17 cellular contexts compared by ENCODE assay signal in genomic region chr5:143198332-143198731, GRCh38.
"Had no signal": no experiment of that assay in that cellular context is flagged by ENCODE, and none has a peak within 500 bp of the region (broad histone marks: within the 10 kb centered on the region; RNA-seq: fewer than 3 reads in every experiment).

No MANE protein-coding gene starts in this region.

- DNase-seq: cortex of kidney; effector memory CD8-positive, alpha-beta T cell; heart right ventricle; hypothalamus; kidney glomerular epithelial cell; naive thymus-derived CD4-positive, alpha-beta T cell; stimulated activated CD4-positive, alpha-beta T cell treated with anti-CD3 and anti-CD28 coated beads, Interleukin-2, amount 100 ng/mL, for 24 hours; stimulated activated CD4-positive, alpha-beta T cell treated with anti-CD3 and anti-CD28 coated beads, Interleukin-4, amount 100 ng/mL, for 4 hours; stimulated activated naive B cell treated with anti-CD40 and anti-IgM and Interleukin-4, amounts not matched to agents 10 μg/mL and 1 μg/mL and 100 μg/mL, for 72 hours; stimulated activated naive CD8-positive, alpha-beta T cell treated with anti-CD3 and anti-CD28 coated beads, Interleukin-15, amount 100 ng/mL, for 72 hours; testis; upper lobe of right lung had no signal

- H3K27ac Mint-ChIP-seq: effector memory CD8-positive, alpha-beta T cell; naive thymus-derived CD4-positive, alpha-beta T cell; stimulated activated naive B cell treated with anti-CD40 and anti-IgM and Interleukin-4, amounts not matched to agents 10 μg/mL and 1 μg/mL and 100 μg/mL, for 72 hours; stimulated activated naive CD8-positive, alpha-beta T cell treated with anti-CD3 and anti-CD28 coated beads, Interleukin-15, amount 100 ng/mL, for 72 hours had no signal

- H3K27me3 ChIP-seq: esophagus muscularis mucosa, heart right ventricle, right atrium auricular region, testis, tibial nerve, upper lobe of right lung, vagina had no signal

- H3K9me3 Mint-ChIP-seq: effector memory CD8-positive, alpha-beta T cell had no signal

- ATAC-seq: effector memory CD8-positive, alpha-beta T cell; heart right ventricle; naive thymus-derived CD4-positive, alpha-beta T cell; stimulated activated naive B cell treated with anti-CD40 and anti-IgM and Interleukin-4, amounts not matched to agents 10 μg/mL and 1 μg/mL and 100 μg/mL, for 72 hours; stimulated activated naive CD8-positive, alpha-beta T cell treated with anti-CD3 and anti-CD28 coated beads, Interleukin-15, amount 100 ng/mL, for 72 hours; upper lobe of right lung had no signal

- H3K4me3 ChIP-seq: esophagus muscularis mucosa, heart right ventricle, right atrium auricular region, testis, tibial nerve, upper lobe of right lung, vagina had no signal

- H3K27ac ChIP-seq: esophagus muscularis mucosa, heart right ventricle, right atrium auricular region, testis, tibial nerve, upper lobe of right lung, vagina had no signal

- H3K4me3 Mint-ChIP-seq: effector memory CD8-positive, alpha-beta T cell; naive thymus-derived CD4-positive, alpha-beta T cell; neural crest cell; stimulated activated naive B cell treated with anti-CD40 and anti-IgM and Interleukin-4, amounts not matched to agents 10 μg/mL and 1 μg/mL and 100 μg/mL, for 72 hours; stimulated activated naive CD8-positive, alpha-beta T cell treated with anti-CD3 and anti-CD28 coated beads, Interleukin-15, amount 100 ng/mL, for 72 hours had no signal

- H3K4me1 Mint-ChIP-seq: stimulated activated naive B cell treated with anti-CD40 and anti-IgM and Interleukin-4, amounts not matched to agents 10 μg/mL and 1 μg/mL and 100 μg/mL, for 72 hours had no signal

- H3K27me3 Mint-ChIP-seq: effector memory CD8-positive, alpha-beta T cell; naive thymus-derived CD4-positive, alpha-beta T cell; stimulated activated naive B cell treated with anti-CD40 and anti-IgM and Interleukin-4, amounts not matched to agents 10 μg/mL and 1 μg/mL and 100 μg/mL, for 72 hours; stimulated activated naive CD8-positive, alpha-beta T cell treated with anti-CD3 and anti-CD28 coated beads, Interleukin-15, amount 100 ng/mL, for 72 hours had no signal

- H3K36me3 ChIP-seq: esophagus muscularis mucosa, heart right ventricle, right atrium auricular region, tibial nerve, upper lobe of right lung, vagina had no signal

- H3K4me1 ChIP-seq: testis had no signal

- H3K9me3 ChIP-seq: esophagus muscularis mucosa, testis, upper lobe of right lung, vagina had no signal
